Comparison of ENCODE assay signal across 8 cellular contexts in genomic region chr14:75514673-75515630, GRCh38. TPM values are rescaled to one million over a fixed set of nuclear protein-coding genes. Genes with fewer than 3 reads are reported as not detected.
DNase-seq lines count a peak whose midpoint lies in the region; ATAC-seq lines count a peak whose summit lies in the region.

No MANE protein-coding gene starts in this region.

- DNase-seq in RPMI8226 = peak; percentile 33
- DNase-seq in central memory CD8-positive, alpha-beta T cell (ENCODE audit: low spot score in 2 of 2) = peak; percentile 41 to 46
- peak; percentile 40 for DNase-seq in myocyte (ENCODE audit: low read depth)
- DNase-seq in NCI-H1048 (lab: John Stamatoyannopoulos, UW) = no peak
- no peak for DNase-seq in GF-D8 (lab: John Stamatoyannopoulos, UW)

- peak overlapping the region; percentile 73 for H3K4me3 Mint-ChIP-seq in central memory CD8-positive, alpha-beta T cell

- peaks cover 5% of the 10 kb centered on the region for H3K9me3 Mint-ChIP-seq in central memory CD8-positive, alpha-beta T cell

- H3K27ac Mint-ChIP-seq in central memory CD8-positive, alpha-beta T cell (ENCODE audit: low read depth) = peak overlapping the region; percentile 92

- H3K4me1 Mint-ChIP-seq in central memory CD8-positive, alpha-beta T cell = peaks cover 38% of the 10 kb centered on the region

- no peaks in the 10 kb centered on the region for H3K27me3 Mint-ChIP-seq in central memory CD8-positive, alpha-beta T cell

- peak; percentile 67 for ATAC-seq in GM18511 (IDR thresholded peaks at IDR 0.05; ENCODE audit: unreplicated experiment)
- ATAC-seq in HG02678 (IDR thresholded peaks at IDR 0.05; ENCODE audit: unreplicated experiment) = peak; percentile 41
- peak; percentile 68 for ATAC-seq in central memory CD8-positive, alpha-beta T cell (replicated peaks; ENCODE audit: extremely low read depth, poor library complexity, severe bottlenecking)
- no peak for ATAC-seq in HG03520 (IDR thresholded peaks at IDR 0.05; ENCODE audit: unreplicated experiment)

- peaks cover 3% of the 10 kb centered on the region for H3K36me3 Mint-ChIP-seq in central memory CD8-positive, alpha-beta T cell (ENCODE audit: insufficient read depth)

RNA-seq across cellular contexts. Expression of gene BATF, which starts 7.3 kb away (rescaled TPM):
- not detected in 2 replicates for total RNA-seq in myocyte
- not detected for polyA plus RNA-seq in myocyte (2012)

Comparison
In these comparisons a context has a peak if more than half of its experiments do, and no peak if none do; other contexts are left out.
1. DNase-seq: peak in RPMI8226 (single experiment), central memory CD8-positive, alpha-beta T cell (2 of 2) and myocyte (single experiment); none in NCI-H1048 (single experiment) and GF-D8 (single experiment).